Comparison of ENCODE assay signal across 8 cellular contexts in genomic region chr14:42224053-42224888, GRCh38.
DNase-seq lines count a peak whose midpoint lies in the region; ATAC-seq and TF ChIP-seq lines count a peak whose summit lies in the region.

No MANE protein-coding gene starts in this region.

- intact Hi-C loops in natural killer cell (cut with micrococcal nuclease), result no loop called here

- H3K9me2 ChIP-seq in neural cell (ENCODE audit: insufficient read depth, low read length), result no peaks in the 10 kb centered on the region

- H3K27me3 ChIP-seq in neural cell (ENCODE audit: insufficient read depth, low read depth, low read length), result no peaks in the 10 kb centered on the region

- H3K27ac Mint-ChIP-seq in activated T-cell treated with anti-CD3 and anti-CD28 coated beads, Interleukin-2, amount 50 U/mL, for 24 hours, result no peak overlapping the region
- H3K27ac Mint-ChIP-seq in natural killer cell, result no peak overlapping the region

- no peak overlapping the region for H3K27ac ChIP-seq in neural cell (ENCODE audit: low read length)

- DNase-seq in activated T-cell treated with anti-CD3 and anti-CD28 coated beads for 48 hours (ENCODE audit: low read depth), result peak; percentile 4
- no peak for DNase-seq in activated T-cell treated with anti-CD3 and anti-CD28 coated beads, Interleukin-2, amount 50 U/mL, for 24 hours
- peak; percentile 75 for DNase-seq in NCI-H1105 (lab: John Stamatoyannopoulos, UW)
- DNase-seq in fibroblast of mammary gland (ENCODE audit: low read depth), result peak; percentile 80
- DNase-seq in natural killer cell, result no peak
- DNase-seq in activated CD8-positive, alpha-beta memory T cell treated with anti-CD3 and anti-CD28 coated beads, Interleukin-2, amount 50 U/mL, for 4 hours, result no peak

- no peak overlapping the region for H3K4me2 ChIP-seq in neural cell (ENCODE audit: low read length)

- TF ChIP-seq RAD21 in neural cell (conservative IDR thresholded peaks at IDR 0.05), result peak; percentile 90

- H3K27me3 Mint-ChIP-seq in activated T-cell treated with anti-CD3 and anti-CD28 coated beads, Interleukin-2, amount 50 U/mL, for 24 hours, result no peaks in the 10 kb centered on the region
- no peaks in the 10 kb centered on the region for H3K27me3 Mint-ChIP-seq in natural killer cell (ENCODE audit: low read depth in 2 of 2)

- H3K9ac ChIP-seq in neural cell (ENCODE audit: low read length), result no peak overlapping the region

- H3K4me1 Mint-ChIP-seq in activated T-cell treated with anti-CD3 and anti-CD28 coated beads, Interleukin-2, amount 50 U/mL, for 24 hours (ENCODE audit: low read depth), result no peaks in the 10 kb centered on the region
- no peaks in the 10 kb centered on the region for H3K4me1 Mint-ChIP-seq in natural killer cell

- H3K4me3 ChIP-seq in fibroblast of mammary gland (ENCODE audit: control insufficient read depth, low read depth, low read length) (no peak overlapping the region), neural cell (ENCODE audit: low read length) (no peak overlapping the region)

- H3F3A ChIP-seq in neural cell (ENCODE audit: insufficient read depth, low read length, poor library complexity, severe bottlenecking), result no peaks in the 10 kb centered on the region

- H3K9me3 Mint-ChIP-seq in activated T-cell treated with anti-CD3 and anti-CD28 coated beads, Interleukin-2, amount 50 U/mL, for 24 hours, result no peaks in the 10 kb centered on the region
- peaks cover 2 to 9% of the 10 kb centered on the region in 2 donors for H3K9me3 Mint-ChIP-seq in natural killer cell

- H3K79me2 ChIP-seq in neural cell (replicated peaks; ENCODE audit: insufficient read depth, low read length), result no peaks in the 10 kb centered on the region

- H3K9me3 ChIP-seq in neural cell (ENCODE audit: low read length), result no peaks in the 10 kb centered on the region

- ATAC-seq in SK-N-SH treated with all-trans-retinoic acid at 6 μM for 48 hours, result peak; percentile 86
- no peak for ATAC-seq in natural killer cell

- no peaks in the 10 kb centered on the region for H3K36me3 ChIP-seq in neural cell (ENCODE audit: insufficient read depth, low read length)

- no peak overlapping the region for H3K4me3 Mint-ChIP-seq in activated T-cell treated with anti-CD3 and anti-CD28 coated beads, Interleukin-2, amount 50 U/mL, for 24 hours
- H3K4me3 Mint-ChIP-seq in natural killer cell, result no peak overlapping the region

- no peak overlapping the region for H2AFZ ChIP-seq in neural cell (ENCODE audit: low read depth, low read length)

- H4K20me1 ChIP-seq in neural cell (ENCODE audit: insufficient read depth), result no peaks in the 10 kb centered on the region

- H3K36me3 Mint-ChIP-seq in activated T-cell treated with anti-CD3 and anti-CD28 coated beads, Interleukin-2, amount 50 U/mL, for 24 hours (ENCODE audit: low read depth), result no peaks in the 10 kb centered on the region
- H3K36me3 Mint-ChIP-seq in natural killer cell, result no peaks in the 10 kb centered on the region

- TF ChIP-seq EP300 in neural cell (conservative IDR thresholded peaks at IDR 0.05; ENCODE audit: poor library complexity, severe bottlenecking), result no peak

- peak; percentile 96 for TF ChIP-seq CTCF in fibroblast of mammary gland (conservative IDR thresholded peaks at IDR 0.05; ENCODE audit: control insufficient read depth, insufficient read depth, low read depth, low read length)
- TF ChIP-seq CTCF in neural cell (IDR thresholded peaks at IDR 0.05; ENCODE audit: poor library complexity, severe bottlenecking), result peak; percentile 85
- no peak for TF ChIP-seq CTCF in natural killer cell (IDR thresholded peaks at IDR 0.05)

TF ChIP-seq in SK-N-SH treated with all-trans-retinoic acid at 6 μM for 48 hours, 23 proteins besides CTCF, POLR2A, EP300 and RAD21:
- TF ChIP-seq ZNF565 (CRISPR knock-in tag; conservative IDR thresholded peaks at IDR 0.05; ENCODE audit: low read depth) (no peak), ZC3H10 (CRISPR knock-in tag; IDR thresholded peaks at IDR 0.05) (no peak), CSDC2 (CRISPR knock-in tag; IDR thresholded peaks at IDR 0.05) (no peak), ZNF70 (CRISPR knock-in tag; IDR thresholded peaks at IDR 0.05) (no peak)

TF ChIP-seq in neural cell, 6 proteins besides CTCF, POLR2A, EP300 and RAD21:
- TF ChIP-seq SMC3 (conservative IDR thresholded peaks at IDR 0.05; ENCODE audit: poor library complexity), result peak; percentile 91
- TF ChIP-seq MXI1 (conservative IDR thresholded peaks at IDR 0.05; ENCODE audit: poor library complexity, severe bottlenecking), result no peak
TF ChIP-seq in neural cell: peak in this region for 1.

Comparison
In these comparisons a context has a peak if more than half of its experiments do, and no peak if none do; other contexts are left out.
1. DNase-seq: peak in activated T-cell treated with anti-CD3 and anti-CD28 coated beads for 48 hours (single experiment), NCI-H1105 (single experiment) and fibroblast of mammary gland (single experiment); none in activated T-cell treated with anti-CD3 and anti-CD28 coated beads, Interleukin-2, amount 50 U/mL, for 24 hours (single experiment), natural killer cell (single experiment) and activated CD8-positive, alpha-beta memory T cell treated with anti-CD3 and anti-CD28 coated beads, Interleukin-2, amount 50 U/mL, for 4 hours (single experiment).